8 cellular contexts compared by ENCODE assay signal in genomic region chr1:145465405-145466144, GRCh38. TPM values are rescaled to one million over a fixed set of nuclear protein-coding genes. Genes with fewer than 3 reads are reported as not detected.
DNase-seq lines count a peak whose midpoint lies in the region; ATAC-seq and TF ChIP-seq lines count a peak whose summit lies in the region.
"Not testable (repeated sequence)": the region's sequence is repeated elsewhere in the genome, so short reads cannot be mapped to it uniquely, and the experiment has no call there.

No MANE protein-coding gene starts in this region.

- not testable (repeated sequence) for H3K36me3 ChIP-seq in HUES48 (ENCODE audit: control insufficient read depth, insufficient read depth, low read length); OCI-LY3 (replicated peaks; ENCODE audit: low read depth, low read length)

- not testable (repeated sequence) for H3K27me3 ChIP-seq in HUES48 (ENCODE audit: control insufficient read depth, insufficient read depth, low read length); OCI-LY3 (ENCODE audit: low read depth, low read length)

- peak overlapping the region; percentile 30 for H3K4me2 ChIP-seq in OCI-LY3 (ENCODE audit: low read length)

- DNase-seq in DMS153 (lab: John Stamatoyannopoulos, UW), result peak; percentile 95
- DNase-seq in activated T-cell treated with anti-CD3 and anti-CD28 coated beads for 24 hours (ENCODE audit: low read depth), result peak; percentile 85
- DNase-seq in epithelial cell of esophagus (ENCODE audit: low read depth), result peak; percentile 98
- peak; percentile 79 for DNase-seq in myocyte (ENCODE audit: low read depth)
- peak; percentile 13 to 31 for DNase-seq in stimulated activated CD8-positive, alpha-beta memory T cell treated with anti-CD3 and anti-CD28 coated beads, Interleukin-4, amount 100 ng/mL, for 4 hours (ENCODE audit: low read depth in 2 of 2, low spot score in 1 of 2)

- TF ChIP-seq CTCF in OCI-LY3 (IDR thresholded peaks at IDR 0.05; ENCODE audit: low read depth, low read length); epithelial cell of esophagus (IDR thresholded peaks at IDR 0.05; ENCODE audit: insufficient read depth, low read depth, low read length, missing control alignments): not testable (repeated sequence)

- H3K9me3 ChIP-seq in HUES48 (ENCODE audit: control insufficient read depth, insufficient read depth, low read length); OCI-LY3 (ENCODE audit: insufficient read depth, low read length): not testable (repeated sequence)

- H3K27ac ChIP-seq in HUES48 (ENCODE audit: low read depth, low read length) (peak overlapping the region; percentile 76), OCI-LY3 (ENCODE audit: low read length) (peak overlapping the region; percentile 62)

- not testable (repeated sequence) for H3K4me1 ChIP-seq in HUES48 (ENCODE audit: control insufficient read depth, insufficient read depth, low read length); OCI-LY3 (ENCODE audit: low read length)

- ATAC-seq in GM21526 (IDR thresholded peaks at IDR 0.05; ENCODE audit: low FRiP score, unreplicated experiment), result peak; percentile 77

- H3K79me2 ChIP-seq in OCI-LY3 (ENCODE audit: low read length), result not testable (repeated sequence)

- H3K9ac ChIP-seq in HUES48 (ENCODE audit: low read depth, low read length) (peak overlapping the region; percentile 95), OCI-LY3 (ENCODE audit: low read length) (peak overlapping the region; percentile 63)

- not testable (repeated sequence) for H4K20me1 ChIP-seq in OCI-LY3 (ENCODE audit: insufficient read depth, low read length)

- peak overlapping the region; percentile 47; the same call in 1 of the 2 replicates for H3K4me3 ChIP-seq in HUES48 (ENCODE audit: low read depth, low read length)
- H3K4me3 ChIP-seq in OCI-LY3 (ENCODE audit: low read length), result peak overlapping the region; percentile 70
- H3K4me3 ChIP-seq in epithelial cell of esophagus (ENCODE audit: low read length), result peak overlapping the region; percentile 51

- not testable (repeated sequence) for H2AFZ ChIP-seq in OCI-LY3 (ENCODE audit: low read depth, low read length)

RNA-seq across cellular contexts. Expression of gene NBPF20, which starts 40.2 kb away (rescaled TPM):
- 3.3 and 4.0 TPM in 2 replicates for total RNA-seq in myocyte
- polyA plus RNA-seq in myocyte (2012), result 2.3 TPM

Comparison
In these comparisons a context has a peak if more than half of its experiments do, and no peak if none do; other contexts are left out.
1. Peak in every context shown above with its lines: DNase-seq, ATAC-seq, H3K4me3 ChIP-seq and H3K27ac ChIP-seq.
2. DNase-seq: peak in every context shown above with its lines; median percentile 98 in epithelial cell of esophagus; 95 in DMS153; 85 in activated T-cell treated with anti-CD3 and anti-CD28 coated beads for 24 hours; 79 in myocyte; 22 in stimulated activated CD8-positive, alpha-beta memory T cell treated with anti-CD3 and anti-CD28 coated beads, Interleukin-4, amount 100 ng/mL, for 4 hours.